Comparison of ENCODE assay signal across 21 cellular contexts in the genomic region with DNA sequence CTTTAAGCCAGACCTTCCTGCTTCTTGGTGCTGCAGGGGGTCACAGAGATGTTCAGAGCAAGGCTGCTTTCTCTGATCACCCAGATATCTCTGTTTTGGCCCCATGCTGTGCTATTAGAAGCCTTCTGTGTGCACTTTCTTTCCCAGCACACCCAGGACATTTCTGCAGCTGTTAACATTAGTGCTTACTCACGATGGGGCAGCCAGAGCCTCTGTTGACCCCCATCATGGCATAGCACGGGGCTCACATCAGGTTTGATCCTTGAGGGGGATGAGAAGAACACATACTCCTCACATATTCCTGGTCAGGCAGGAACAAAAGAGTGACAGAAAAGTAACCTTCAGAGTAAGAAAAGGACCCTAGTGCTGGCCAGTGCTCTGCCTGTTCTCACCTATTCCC. TPM values are rescaled to one million over a fixed set of nuclear protein-coding genes. Genes with fewer than 3 reads are reported as not detected.
"Had no signal": no experiment of that assay in that cellular context is flagged by ENCODE, and none has a peak within 500 bp of the region (broad histone marks: within the 10 kb centered on the region; RNA-seq: fewer than 3 reads in every experiment).

No MANE protein-coding gene starts in this region.

- H3K9me3 ChIP-seq: heart left ventricle, lower lobe of right lung, stomach, suprapubic skin, tibial nerve had no signal

- H3K79me2 ChIP-seq: parathyroid adenoma had no signal

- H3K4me3 ChIP-seq: heart left ventricle, lower lobe of right lung, smooth muscle cell, stomach, suprapubic skin, tibial nerve had no signal

- H3K9ac ChIP-seq: parathyroid adenoma had no signal

- H3K4me1 ChIP-seq: lower lobe of right lung, parathyroid adenoma, suprapubic skin, tibial nerve had no signal

- DNase-seq: activated CD8-positive, alpha-beta memory T cell treated with anti-CD3 and anti-CD28 coated beads for 24 hours; activated CD8-positive, alpha-beta memory T cell treated with anti-CD3 and anti-CD28 coated beads, Interleukin-2, amount 50 U/mL, for 4 hours; activated naive CD4-positive, alpha-beta T cell; activated naive CD8-positive, alpha-beta T cell treated with anti-CD3 and anti-CD28 coated beads for 36 hours; activated T-cell treated with anti-CD3 and anti-CD28 coated beads, Interleukin-2, amount 50 U/mL, for 24 hours; cortex of kidney; heart left ventricle; islet precursor cell; left cardiac atrium; lower lobe of right lung; natural killer cell; stimulated activated CD4-positive, alpha-beta T cell treated with anti-CD3 and anti-CD28 coated beads, Interleukin-15, amount 100 ng/mL, for 24 hours; stomach; T1000 had no signal

- H2AFZ ChIP-seq: parathyroid adenoma had no signal

- H3K4me2 ChIP-seq: smooth muscle cell had no signal

- H3K27ac ChIP-seq: heart left ventricle, lower lobe of right lung, parathyroid adenoma, stomach, suprapubic skin, tibial nerve had no signal

- H3K27me3 ChIP-seq: heart left ventricle, stomach, suprapubic skin, tibial nerve had no signal

- H3K36me3 ChIP-seq: heart left ventricle, lower lobe of right lung, stomach, suprapubic skin, tibial nerve had no signal

RNA-seq across cellular contexts. Expression of gene PM20D1, which starts 9.4 kb away (rescaled TPM):
- total RNA-seq: astrocyte, epithelial cell of proximal tubule, fibroblast of villous mesenchyme, smooth muscle cell had no signal
